In the genomic region with DNA sequence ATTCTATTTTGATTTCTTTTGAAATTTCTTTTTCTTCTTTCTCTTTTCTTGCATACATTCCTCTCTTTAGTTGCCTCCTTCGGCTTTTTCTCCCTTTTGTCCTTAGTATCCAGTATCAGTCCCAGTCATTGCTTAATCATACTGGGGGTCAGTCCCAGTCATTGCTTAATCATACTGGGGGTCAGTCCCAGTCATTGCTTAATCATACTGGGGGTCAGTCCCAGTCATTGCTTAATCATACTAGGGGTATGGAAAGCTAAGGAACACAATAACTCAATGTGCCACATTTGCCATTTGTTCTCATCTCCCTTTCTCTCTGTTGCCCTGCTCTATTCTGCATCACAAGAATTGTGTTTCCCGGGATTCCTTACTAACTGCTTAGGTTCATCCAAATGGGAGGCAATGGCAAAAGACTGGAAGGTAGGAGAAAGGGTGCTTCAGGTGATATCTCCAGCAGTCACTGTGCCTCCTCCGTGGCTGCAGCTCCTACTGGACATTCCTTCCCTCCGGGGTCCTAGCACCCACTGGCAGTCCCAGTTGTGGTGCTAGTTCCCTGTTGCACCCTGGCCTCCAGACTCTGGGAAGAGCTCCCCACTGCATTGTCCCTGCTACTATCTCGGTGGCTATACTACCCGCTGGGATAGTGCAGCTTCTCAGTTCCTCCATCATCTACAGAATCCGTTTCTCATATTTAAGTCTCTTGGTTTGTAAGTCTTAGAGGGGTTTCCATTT, we compare ENCODE assay signal across 16 cellular contexts. TPM values are rescaled to one million over a fixed set of nuclear protein-coding genes. Genes with fewer than 3 reads are reported as not detected.
A peak's percentile ranks its signal among the peaks of the same experiment; 100 is the strongest.
DNase-seq lines count a peak whose midpoint lies in the region; ATAC-seq and TF ChIP-seq lines count a peak whose summit lies in the region.
"Had no signal": no experiment of that assay in that cellular context is flagged by ENCODE, and none has a peak within 500 bp of the region (broad histone marks: within the 10 kb centered on the region; RNA-seq: fewer than 3 reads in every experiment).

No MANE protein-coding gene starts in this region.

- H3K27ac ChIP-seq in GM23248 (peak overlapping the region; percentile 74), RWPE2 (ENCODE audit: poor library complexity, severe bottlenecking) (peak overlapping the region; percentile 6), dorsolateral prefrontal cortex (no peak overlapping the region)

- in situ Hi-C loops in GM23248 (cut with MboI): no loop called here

- peak overlapping the region; percentile 36 for H3K9ac ChIP-seq in GM23248

- no peaks in the 10 kb centered on the region for H3K79me2 ChIP-seq in GM23248 (ENCODE audit: insufficient read depth)

- no peaks in the 10 kb centered on the region for H3K9me2 ChIP-seq in GM23248 (ENCODE audit: insufficient read depth)

- H4K20me1 ChIP-seq in GM23248 (ENCODE audit: insufficient read depth): no peaks in the 10 kb centered on the region

- H3K9me3 ChIP-seq in GM23248 (ENCODE audit: low read depth): no peaks in the 10 kb centered on the region
- no peaks in the 10 kb centered on the region for H3K9me3 ChIP-seq in RWPE2 (ENCODE audit: severe bottlenecking)
- H3K9me3 ChIP-seq: HAP-1 had no signal

- peak overlapping the region; percentile 63 for H3K4me2 ChIP-seq in GM23248 (ENCODE audit: unreplicated experiment)

- H3K4me3 ChIP-seq in GM23248 (peak overlapping the region; percentile 35), RWPE2 (ENCODE audit: severe bottlenecking) (no peak overlapping the region), dorsolateral prefrontal cortex (no peak overlapping the region)
- H3K4me3 ChIP-seq: HAP-1 had no signal

- H3K36me3 ChIP-seq in GM23248 (ENCODE audit: low read depth): no peaks in the 10 kb centered on the region
- no peaks in the 10 kb centered on the region for H3K36me3 ChIP-seq in RWPE2 (ENCODE audit: low read depth)
- H3K36me3 ChIP-seq: HAP-1 had no signal

- intact Hi-C loops in dorsolateral prefrontal cortex (cut with DNase I): no loop called here

- H3K4me1 ChIP-seq in GM23248 (ENCODE audit: insufficient read depth): peaks cover 24% of the 10 kb centered on the region
- H3K4me1 ChIP-seq in RWPE2 (ENCODE audit: insufficient read depth, poor library complexity, severe bottlenecking): peaks cover 10% of the 10 kb centered on the region
- H3K4me1 ChIP-seq: HAP-1 had no signal

- H3F3A ChIP-seq in GM23248 (ENCODE audit: insufficient read depth): peaks cover 17% of the 10 kb centered on the region

- peak; percentile 74 for DNase-seq in GM23248
- no peak for DNase-seq in RWPE2 (ENCODE audit: low spot score)
- peak; percentile 57 for DNase-seq in fibroblast of peridontal ligament (ENCODE audit: extremely low read depth)
- peak; percentile 73 for DNase-seq in renal cortical epithelial cell (ENCODE audit: low read depth)
- no peak for DNase-seq in cerebellar cortex (ENCODE audit: low spot score)
- no peak for DNase-seq in GM19238 (ENCODE audit: insufficient read length, low spot score)
- DNase-seq in dorsolateral prefrontal cortex: no peak
- DNase-seq: activated CD4-positive, CD25-positive, alpha-beta regulatory T cell treated with anti-CD3 and anti-CD28 coated beads, Interleukin-2, amount 50 U/mL, for 72 hours; activated T-cell treated with anti-CD3 and anti-CD28 coated beads for 4 hours; CD4-positive, CD25-positive, alpha-beta regulatory T cell; dermis blood vessel endothelial cell; kidney glomerular epithelial cell; NCI-H446 treated with DMSO at 0.1 percent for 48 hours; T-helper 1 cell had no signal

- no peaks in the 10 kb centered on the region for H3K27me3 ChIP-seq in GM23248 (replicated peaks; ENCODE audit: insufficient read depth)
- no peaks in the 10 kb centered on the region for H3K27me3 ChIP-seq in RWPE2 (ENCODE audit: insufficient read depth, poor library complexity, severe bottlenecking)
- peaks cover 0 to 7% (median 0%) of the 10 kb centered on the region in 45 donors for H3K27me3 ChIP-seq in dorsolateral prefrontal cortex

- TF ChIP-seq CTCF in RWPE2 (IDR thresholded peaks at IDR 0.05; ENCODE audit: poor library complexity, severe bottlenecking) (no peak), dorsolateral prefrontal cortex (IDR thresholded peaks at IDR 0.05 in 54 of 56, conservative IDR thresholded peaks at IDR 0.05 in 2 of 56; ENCODE audit: low read depth in 1 of 56, partially characterized antibody in 56 of 56) (no peak)

- WGBS in GM23248 (ENCODE audit: low coverage in 1 of 2, low lambda C conversion rate in 2 of 2, missing lambda C conversion rate in 2 of 2), 2 experiments: 45 to 47% methylated on average over 7 of the region's 7 CpGs

- peak; percentile 35; the same call in 1 of the 3 replicates for ATAC-seq in RWPE2 (ENCODE audit: low read depth)

- H2AFZ ChIP-seq in GM23248: peak overlapping the region; percentile 47; the same call in 1 of the 2 replicates

RNA-seq across cellular contexts. Expression of a gene that starts 32.6 kb away (rescaled TPM):
- 686 and 727 TPM in 2 replicates for total RNA-seq in GM23248 (2014; rRNA removed; shearing (Covaris generic))
- 176 and 185 TPM in 2 replicates for polyA plus RNA-seq in GM23248 (2016; fragmentation: Nextera tagmentation; extraction: Ambion mirVana)
- total RNA-seq in renal cortical epithelial cell (241 and 266 TPM in 2 replicates), dorsolateral prefrontal cortex (10 to 100 TPM; 11.7 to 34.5 (median 20.4) TPM)
- polyA plus RNA-seq: CD4-positive, CD25-positive, alpha-beta regulatory T cell had no signal

RNA-seq across cellular contexts. Expression of a gene that starts 37.6 kb away (rescaled TPM):
- not detected in 2 replicates for total RNA-seq in GM23248 (2014; rRNA removed; shearing (Covaris generic))
- polyA plus RNA-seq in GM23248 (2016; fragmentation: Nextera tagmentation; extraction: Ambion mirVana): not detected in 2 replicates
- total RNA-seq in renal cortical epithelial cell (0.20 TPM in 1 of 2 replicates, not detected in the other), dorsolateral prefrontal cortex (1 to 10 TPM in 1 of 120 experiments, under 1 TPM in 10, not detected in 109; 0.14 to 1.6 (median 0.65) TPM)
- total RNA-seq: CD4-positive, CD25-positive, alpha-beta regulatory T cell; myocyte had no signal
- polyA plus RNA-seq: CD4-positive, CD25-positive, alpha-beta regulatory T cell had no signal

Comparison
In these comparisons a context has a peak if more than half of its experiments do, and no peak if none do; other contexts are left out.
1. DNase-seq: peak in GM23248 (single experiment), fibroblast of peridontal ligament (single experiment) and renal cortical epithelial cell (single experiment); none in RWPE2 (single experiment), cerebellar cortex (single experiment), GM19238 (single experiment) and dorsolateral prefrontal cortex (0 of 10).
2. H3K27ac ChIP-seq: peak in GM23248 (single experiment) and RWPE2 (single experiment); none in dorsolateral prefrontal cortex (0 of 59).